ENCODE assay signal across 8 cellular contexts in genomic region chr6:118186676-118187567, GRCh38.
DNase-seq lines count a peak whose midpoint lies in the region; ATAC-seq and TF ChIP-seq lines count a peak whose summit lies in the region.

No MANE protein-coding gene starts in this region.

- DNase-seq in esophagus muscularis mucosa (ENCODE audit: extremely low spot score) (no peak), NCI-H2227 (lab: John Stamatoyannopoulos, UW; ENCODE audit: unreplicated experiment) (no peak), NCI-H1694 treated with DMSO at 0.1 percent for 48 hours (lab: John Stamatoyannopoulos, UW) (no peak), GM19238 (ENCODE audit: insufficient read length, low spot score) (no peak), 8988T (no peak)

- WGBS in esophagus muscularis mucosa = 26% methylated on average over 1 of the region's 1 CpG

- no peak for TF ChIP-seq EP300 in esophagus muscularis mucosa (IDR thresholded peaks at IDR 0.05)

- no peaks in the 10 kb centered on the region for H3K9me3 ChIP-seq in esophagus muscularis mucosa

- peaks cover 15 to 23% (median 16%) of the 10 kb centered on the region in 4 donors for H3K4me1 ChIP-seq in esophagus muscularis mucosa

- TF ChIP-seq CTCF in esophagus muscularis mucosa (IDR thresholded peaks at IDR 0.05) = no peak

- H3K4me3 ChIP-seq in GM08714 (ENCODE audit: low read length) = 0 out of 2 replicates have a peak overlapping the region, but pooled peaks have one; percentile 33
- H3K4me3 ChIP-seq in esophagus muscularis mucosa = peak overlapping the region in 2 of 4 donors; percentile 13 to 26

- no peaks in the 10 kb centered on the region for H3K27me3 ChIP-seq in esophagus muscularis mucosa

- peak; percentile 72 for ATAC-seq in GM19395 (IDR thresholded peaks at IDR 0.05; ENCODE audit: unreplicated experiment)
- ATAC-seq in HG03159 (IDR thresholded peaks at IDR 0.05; ENCODE audit: unreplicated experiment) = peak; percentile 67

- no peak for TF ChIP-seq POLR2A in esophagus muscularis mucosa (IDR thresholded peaks at IDR 0.05; ENCODE audit: low read depth)

- intact Hi-C loops in esophagus muscularis mucosa (cut with DNase I) = no loop called here

- peak overlapping the region; percentile 36 to 61 (median 44) for H3K27ac ChIP-seq in esophagus muscularis mucosa (replicated peaks in 1 of 4)

- H3K36me3 ChIP-seq in esophagus muscularis mucosa = no peaks in the 10 kb centered on the region
